ENCODE assay signal across 20 cellular contexts in the genomic region with DNA sequence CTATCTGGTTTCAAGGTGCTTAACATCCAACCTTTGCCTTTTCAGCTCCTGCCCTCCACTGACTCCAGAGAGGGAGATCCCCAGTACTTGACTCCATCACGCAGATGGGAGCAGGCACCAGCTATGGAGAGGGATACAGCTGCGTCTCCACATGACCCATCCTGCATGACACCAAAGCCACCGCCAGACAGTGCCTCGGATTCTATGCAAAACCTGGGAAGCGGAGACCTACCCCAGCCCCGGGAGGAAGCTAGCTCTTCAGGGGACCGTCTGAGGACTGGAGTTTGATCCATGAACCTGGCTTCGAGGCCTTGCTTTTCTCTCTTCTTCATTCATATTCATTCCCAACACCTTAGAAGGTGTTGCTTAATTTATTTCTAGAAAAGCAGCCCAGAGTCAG. TPM values are rescaled to one million over a fixed set of nuclear protein-coding genes. Genes with fewer than 3 reads are reported as not detected.
"Had no signal": no experiment of that assay in that cellular context is flagged by ENCODE, and none has a peak within 500 bp of the region (broad histone marks: within the 10 kb centered on the region; RNA-seq: fewer than 3 reads in every experiment).

No MANE protein-coding gene starts in this region.

- FAIRE-seq: islet of Langerhans, TTC549 had no signal

- H3K4me1 ChIP-seq: transverse colon, vagina had no signal

- H3K27ac ChIP-seq: hepatocyte, transverse colon, vagina had no signal

- H3K4me3 Mint-ChIP-seq: activated CD4-positive, alpha-beta T cell treated with anti-CD3 and anti-CD28 coated beads, Interleukin-2, amount 10 ng/mL, durations not matched to agents 7 days and 5 days; activated CD8-positive, alpha-beta T cell treated with anti-CD3 and anti-CD28 coated beads, Interleukin-2, amount 10 ng/mL, durations not matched to agents 7 days and 5 days; activated naive CD8-positive, alpha-beta T cell treated with anti-CD3 and anti-CD28 coated beads, Interleukin-2, amount 10 ng/mL, durations not matched to agents 7 days and 5 days; activated T-cell treated with anti-CD3 and anti-CD28 coated beads, Interleukin-2, amount 50 U/mL, for 24 hours; stimulated activated naive CD8-positive, alpha-beta T cell treated with anti-CD3 and anti-CD28 coated beads, Interleukin-15, Interleukin-2, amounts not matched to agents 100 ng/mL and 50 ng/mL, for 24 hours; T-helper 2 cell treated with Interferon-gamma antibody and Interleukin-4, amounts not matched to agents 5 μg/mL and 100 μg/mL, for 36 hours had no signal

- H3K27ac Mint-ChIP-seq: activated CD4-positive, alpha-beta T cell treated with anti-CD3 and anti-CD28 coated beads, Interleukin-2, amount 10 ng/mL, durations not matched to agents 7 days and 5 days; activated naive CD8-positive, alpha-beta T cell treated with anti-CD3 and anti-CD28 coated beads, Interleukin-2, amount 10 ng/mL, durations not matched to agents 7 days and 5 days; activated T-cell treated with anti-CD3 and anti-CD28 coated beads, Interleukin-2, amount 50 U/mL, for 24 hours; activated T-helper 2 cell treated with anti-CD3 and anti-CD28 coated beads, Interferon-gamma antibody, Interleukin-2, Interleukin-4, amounts not matched to agents 10 μg/mL and 5 μg/mL and 100 μg/mL, durations not matched to agents 14 hours and 24 hours and 36 hours; stimulated activated naive CD8-positive, alpha-beta T cell treated with anti-CD3 and anti-CD28 coated beads, Interleukin-15, Interleukin-2, amounts not matched to agents 100 ng/mL and 50 ng/mL, for 24 hours; T-helper 2 cell treated with Interferon-gamma antibody and Interleukin-4, amounts not matched to agents 5 μg/mL and 100 μg/mL, for 36 hours had no signal

- H3K9me3 Mint-ChIP-seq: activated CD4-positive, alpha-beta T cell treated with anti-CD3 and anti-CD28 coated beads, Interleukin-2, amount 10 ng/mL, durations not matched to agents 7 days and 5 days; activated naive CD8-positive, alpha-beta T cell treated with anti-CD3 and anti-CD28 coated beads, Interleukin-2, amount 10 ng/mL, durations not matched to agents 7 days and 5 days; activated T-cell treated with anti-CD3 and anti-CD28 coated beads, Interleukin-2, amount 50 U/mL, for 24 hours; activated T-helper 2 cell treated with anti-CD3 and anti-CD28 coated beads, Interferon-gamma antibody, Interleukin-2, Interleukin-4, amounts not matched to agents 10 μg/mL and 5 μg/mL and 100 μg/mL, durations not matched to agents 14 hours and 24 hours and 36 hours; nephron; stimulated activated naive CD8-positive, alpha-beta T cell treated with anti-CD3 and anti-CD28 coated beads, Interleukin-15, Interleukin-2, amounts not matched to agents 100 ng/mL and 50 ng/mL, for 24 hours; T-helper 2 cell treated with Interferon-gamma antibody and Interleukin-4, amounts not matched to agents 5 μg/mL and 100 μg/mL, for 36 hours had no signal

- H3K36me3 ChIP-seq: transverse colon, vagina had no signal

- H3K27me3 ChIP-seq: hepatocyte, transverse colon, vagina had no signal

- H3K9me3 ChIP-seq: transverse colon, vagina had no signal

- DNase-seq: activated CD4-positive, alpha-beta T cell treated with anti-CD3 and anti-CD28 coated beads, Interleukin-2, amount 10 ng/mL, durations not matched to agents 7 days and 5 days; activated CD4-positive, CD25-positive, alpha-beta regulatory T cell; activated CD8-positive, alpha-beta T cell treated with anti-CD3 and anti-CD28 coated beads, Interleukin-2, amount 10 ng/mL, durations not matched to agents 7 days and 5 days; activated naive CD4-positive, alpha-beta T cell treated with Interleukin-2 at 50 U/mL for 16 hours; activated naive CD8-positive, alpha-beta T cell treated with anti-CD3 and anti-CD28 coated beads, Interleukin-2, amount 10 ng/mL, durations not matched to agents 7 days and 5 days; activated T-cell treated with anti-CD3 and anti-CD28 coated beads, Interleukin-2, amount 50 U/mL, for 24 hours; midbrain; retina; transverse colon had no signal

- H3K27me3 Mint-ChIP-seq: activated CD4-positive, alpha-beta T cell treated with anti-CD3 and anti-CD28 coated beads, Interleukin-2, amount 10 ng/mL, durations not matched to agents 7 days and 5 days; activated naive CD8-positive, alpha-beta T cell treated with anti-CD3 and anti-CD28 coated beads, Interleukin-2, amount 10 ng/mL, durations not matched to agents 7 days and 5 days; activated T-cell treated with anti-CD3 and anti-CD28 coated beads, Interleukin-2, amount 50 U/mL, for 24 hours; stimulated activated naive CD8-positive, alpha-beta T cell treated with anti-CD3 and anti-CD28 coated beads, Interleukin-15, Interleukin-2, amounts not matched to agents 100 ng/mL and 50 ng/mL, for 24 hours had no signal

- ATAC-seq: activated CD8-positive, alpha-beta T cell treated with anti-CD3 and anti-CD28 coated beads, Interleukin-2, amount 10 ng/mL, durations not matched to agents 7 days and 5 days had no signal

- H3K4me3 ChIP-seq: hepatocyte, transverse colon, vagina had no signal

RNA-seq across cellular contexts. Expression of a gene that starts 24.8 kb away (rescaled TPM):
- total RNA-seq: dermis microvascular lymphatic vessel endothelial cell, fibroblast of villous mesenchyme, lung microvascular endothelial cell had no signal
